1 cellular context compared by ENCODE assay signal in genomic region chr20:1154734-1155133, GRCh38.
TF ChIP-seq lines count a peak whose summit lies in the region.

No MANE protein-coding gene starts in this region.

TF ChIP-seq in HepG2, 621 proteins besides CTCF, POLR2A, EP300 and RAD21:
- TF ChIP-seq SNAPC5 (CRISPR knock-in tag; IDR thresholded peaks at IDR 0.05; ENCODE audit: borderline replicate concordance) (no peak), NFYB (CRISPR knock-in tag; IDR thresholded peaks at IDR 0.05) (no peak), ETV6 (CRISPR knock-in tag; conservative IDR thresholded peaks at IDR 0.05) (no peak), ZC3H4 (CRISPR knock-in tag; IDR thresholded peaks at IDR 0.05; ENCODE audit: borderline replicate concordance) (no peak), POLR2G (IDR thresholded peaks at IDR 0.05; ENCODE audit: low read depth, low read length) (0 out of 2 replicates have a peak, but pooled peaks have one; percentile 11), ZNF256 (CRISPR knock-in tag; conservative IDR thresholded peaks at IDR 0.05) (no peak), GLMP (CRISPR knock-in tag; IDR thresholded peaks at IDR 0.05; ENCODE audit: borderline replicate concordance) (no peak), MYNN (CRISPR knock-in tag; IDR thresholded peaks at IDR 0.05; ENCODE audit: low read depth) (no peak), ZNF75D (CRISPR knock-in tag; IDR thresholded peaks at IDR 0.05; ENCODE audit: borderline replicate concordance) (no peak), RBM22 (optimal IDR thresholded peaks at IDR 0.05; ENCODE audit: low read length) (peak; percentile 61)
